In genomic region chr6:56524891-56525703, GRCh38 we compare ENCODE assay signal across 11 cellular contexts.
DNase-seq lines count a peak whose midpoint lies in the region; ATAC-seq, FAIRE-seq and TF ChIP-seq lines count a peak whose summit lies in the region.
"Had no signal": no experiment of that assay in that cellular context is flagged by ENCODE, and none has a peak within 500 bp of the region (broad histone marks: within the 10 kb centered on the region; RNA-seq: fewer than 3 reads in every experiment).

No MANE protein-coding gene starts in this region.

- H3K27me3 ChIP-seq in brain microvascular endothelial cell (replicated peaks) (no peaks in the 10 kb centered on the region), stomach smooth muscle (ENCODE audit: control insufficient read depth in 1 of 2, insufficient read depth in 2 of 2, low read length in 2 of 2) (no peaks in the 10 kb centered on the region)

- H3K27ac ChIP-seq in brain microvascular endothelial cell (peak overlapping the region; percentile 82), stomach smooth muscle (ENCODE audit: low read length) (peak overlapping the region; percentile 38)

- H3K9me3 Mint-ChIP-seq in activated T-cell treated with anti-CD3 and anti-CD28 coated beads, Interleukin-2, amount 50 U/mL, for 4 hours, result peaks cover 2% of the 10 kb centered on the region
- H3K9me3 Mint-ChIP-seq: neural crest cell had no signal

- H3K9me3 ChIP-seq in stomach smooth muscle (ENCODE audit: control insufficient read depth in 2 of 2, low read length in 2 of 2), result no peaks in the 10 kb centered on the region

- no peak overlapping the region for H3K4me3 Mint-ChIP-seq in activated T-cell treated with anti-CD3 and anti-CD28 coated beads, Interleukin-2, amount 50 U/mL, for 4 hours
- H3K4me3 Mint-ChIP-seq: activated CD8-positive, alpha-beta T cell treated with anti-CD3 and anti-CD28 coated beads, Interleukin-2, amount 10 ng/mL, durations not matched to agents 7 days and 5 days; neural crest cell had no signal

- H3K27me3 Mint-ChIP-seq in activated T-cell treated with anti-CD3 and anti-CD28 coated beads, Interleukin-2, amount 50 U/mL, for 4 hours (ENCODE audit: low read depth), result no peaks in the 10 kb centered on the region

- FAIRE-seq in H54 (lab: Jason Lieb, UNC), result peak; percentile 96

- in situ Hi-C loops in brain microvascular endothelial cell (cut with HindIII; ENCODE audit: low pct_ligation_motif_present, low sequenced_read_pairs), result no loop called here

- CTCF ChIA-PET in GM10248 (lab: Yijun Ruan, JAX), result interaction anchor here (0.9 to 1.5 kb wide), 5 partner anchors 10 to 46 kb away, joined by 3 read pairs; no protein-coding TSS in a partner anchor

- H3K4me1 ChIP-seq in stomach smooth muscle (ENCODE audit: control insufficient read depth, insufficient read depth, low read length), result peaks cover 13% of the 10 kb centered on the region

- no peaks in the 10 kb centered on the region for H3K36me3 Mint-ChIP-seq in activated T-cell treated with anti-CD3 and anti-CD28 coated beads, Interleukin-2, amount 50 U/mL, for 4 hours (ENCODE audit: insufficient read depth)

- H3K9ac ChIP-seq in stomach smooth muscle (ENCODE audit: low read length in 2 of 2), result peak overlapping the region in 1 of 2 donors; percentile 29

- H3K4me3 ChIP-seq in brain microvascular endothelial cell (ENCODE audit: low read depth, low read length) (no peak overlapping the region), stomach smooth muscle (ENCODE audit: low read length in 2 of 2) (no peak overlapping the region)

- H3K36me3 ChIP-seq in brain microvascular endothelial cell (replicated peaks) (peaks cover 10% of the 10 kb centered on the region), stomach smooth muscle (ENCODE audit: control insufficient read depth in 2 of 2, insufficient read depth in 2 of 2, low read length in 2 of 2) (peaks cover 12 to 30% of the 10 kb centered on the region in 2 donors)

- no peak for TF ChIP-seq POLR2A in H54 (IDR thresholded peaks at IDR 0.05; ENCODE audit: low read depth, low read length)

- no peak for ATAC-seq in activated T-cell treated with anti-CD3 and anti-CD28 coated beads, Interleukin-2, amount 50 U/mL, for 4 hours
- ATAC-seq in HG02678 (IDR thresholded peaks at IDR 0.05; ENCODE audit: unreplicated experiment) (no peak), HG02588 (IDR thresholded peaks at IDR 0.05; ENCODE audit: unreplicated experiment) (no peak)
- ATAC-seq: activated CD8-positive, alpha-beta T cell treated with anti-CD3 and anti-CD28 coated beads, Interleukin-2, amount 10 ng/mL, durations not matched to agents 7 days and 5 days had no signal

- no peak for TF ChIP-seq CTCF in brain microvascular endothelial cell (IDR thresholded peaks at IDR 0.05; ENCODE audit: low read depth, low read length, missing control alignments)
- TF ChIP-seq CTCF in GM10248 (IDR thresholded peaks at IDR 0.05; ENCODE audit: control extremely low read depth, extremely low read depth, low read depth, missing control alignments), result no peak

- DNase-seq in H54 (ENCODE audit: insufficient read length, low spot score) (peak; percentile 15), brain microvascular endothelial cell (peak; percentile 65), iris pigment epithelial cell (ENCODE audit: low read depth) (peak; percentile 84), GM10248 (ENCODE audit: extremely low spot score) (no peak)
- no peak for DNase-seq in activated T-cell treated with anti-CD3 and anti-CD28 coated beads, Interleukin-2, amount 50 U/mL, for 4 hours
- DNase-seq: activated CD8-positive, alpha-beta T cell treated with anti-CD3 and anti-CD28 coated beads, Interleukin-2, amount 10 ng/mL, durations not matched to agents 7 days and 5 days; NK-92 treated with Interleukin-12 subunit alpha and Interleukin-12 subunit beta, amount 100 ng/mL, for 24 hours had no signal

- POLR2A ChIA-PET in GM10248 (lab: Yijun Ruan, JAX), result no interaction called here

- H3K4me1 Mint-ChIP-seq in activated T-cell treated with anti-CD3 and anti-CD28 coated beads, Interleukin-2, amount 50 U/mL, for 4 hours (ENCODE audit: low read depth), result no peaks in the 10 kb centered on the region

Comparison
In these comparisons a context has a peak if more than half of its experiments do, and no peak if none do; other contexts are left out.
1. DNase-seq: peak in H54 (single experiment), brain microvascular endothelial cell (single experiment) and iris pigment epithelial cell (single experiment); none in activated T-cell treated with anti-CD3 and anti-CD28 coated beads, Interleukin-2, amount 50 U/mL, for 4 hours (single experiment) and GM10248 (single experiment).